In the genomic region with DNA sequence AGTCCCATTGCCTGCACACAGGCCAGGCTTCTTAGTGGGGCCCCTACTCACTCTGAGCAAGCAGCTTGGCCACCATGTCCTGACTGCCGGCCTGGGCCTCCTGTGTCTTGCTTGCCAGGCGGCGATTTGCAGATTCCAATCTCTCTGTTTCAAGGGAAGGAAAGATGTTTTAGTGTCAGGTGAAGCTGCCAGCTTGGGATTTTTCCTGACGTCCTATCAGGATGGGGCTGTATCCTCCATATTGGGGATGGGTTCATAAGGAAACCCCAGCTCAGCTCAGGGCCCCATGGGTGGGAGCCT, we compare ENCODE assay signal across 10 cellular contexts. TPM values are rescaled to one million over a fixed set of nuclear protein-coding genes. Genes with fewer than 3 reads are reported as not detected.
DNase-seq lines count a peak whose midpoint lies in the region; ATAC-seq and TF ChIP-seq lines count a peak whose summit lies in the region.
"Had no signal": no experiment of that assay in that cellular context is flagged by ENCODE, and none has a peak within 500 bp of the region (broad histone marks: within the 10 kb centered on the region; RNA-seq: fewer than 3 reads in every experiment).

No MANE protein-coding gene starts in this region.

- H3K9me3 Mint-ChIP-seq in Calu3 (ENCODE audit: low read depth, unreplicated experiment) (no peaks in the 10 kb centered on the region), WTC11 (no peaks in the 10 kb centered on the region)

- H3K36me3 ChIP-seq in gastrocnemius medialis, result peaks cover 0 to 30% of the 10 kb centered on the region in 2 donors

- CTCF ChIA-PET in Calu3 (lab: Charles Lee), result interaction anchor here (3.3 kb wide), 1 partner anchor 10 kb away, joined by 35 read pairs; a partner anchor contains a TSS
- CTCF ChIA-PET in WTC11 (lab: Charles Lee), result interaction anchor here (1.0 to 4.4 kb wide), 5 partner anchors 9 to 108 kb away, joined by 4 to 57 read pairs (median 29); a partner anchor contains a TSS

- DNase-seq in Calu3, result no peak
- no peak for DNase-seq in WTC11 (ENCODE audit: low spot score)
- peak; percentile 57 for DNase-seq in islet precursor cell
- DNase-seq in gastrocnemius medialis, result peak in 1 of 2 donors; percentile 1
- DNase-seq in NCI-H128 (lab: John Stamatoyannopoulos, UW; ENCODE audit: unreplicated experiment), result no peak
- no peak for DNase-seq in NCI-H524 treated with DMSO at 0.1 percent for 48 hours (lab: John Stamatoyannopoulos, UW)
- DNase-seq in C1 segment of cervical spinal cord (lab: John Stamatoyannopoulos, UW), result no peak
- DNase-seq: NCI-H2029 had no signal

- no peak for TF ChIP-seq POLR2A in gastrocnemius medialis (IDR thresholded peaks at IDR 0.05)

- H3K27me3 Mint-ChIP-seq in Calu3 (ENCODE audit: unreplicated experiment) (no peaks in the 10 kb centered on the region), WTC11 (ENCODE audit: low read depth) (no peaks in the 10 kb centered on the region)

- peaks cover 71% of the 10 kb centered on the region for H3K4me1 Mint-ChIP-seq in Calu3 (ENCODE audit: low read depth, unreplicated experiment)
- H3K4me1 Mint-ChIP-seq in WTC11, result peaks cover 57% of the 10 kb centered on the region

- no peak overlapping the region for H3K4me3 ChIP-seq in gastrocnemius medialis
- H3K4me3 ChIP-seq: K562 had no signal

- H3K27me3 ChIP-seq in gastrocnemius medialis, result no peaks in the 10 kb centered on the region

- POLR2A ChIA-PET in WTC11 (lab: Charles Lee), result interaction anchor here (0.6 to 3.9 kb wide), 3 partner anchors 8 to 57 kb away, joined by 3 to 113 read pairs (median 4); a partner anchor contains a TSS

- no peaks in the 10 kb centered on the region for H3K9me3 ChIP-seq in gastrocnemius medialis

- peak overlapping the region; percentile 53 for H3K27ac Mint-ChIP-seq in Calu3 (ENCODE audit: unreplicated experiment)
- H3K27ac Mint-ChIP-seq in WTC11, result peak overlapping the region; percentile 93

- TF ChIP-seq CTCF in Calu3 (IDR thresholded peaks at IDR 0.05; ENCODE audit: unreplicated experiment) (no peak), WTC11 (IDR thresholded peaks at IDR 0.05) (no peak), gastrocnemius medialis (IDR thresholded peaks at IDR 0.05 in 4 of 5, conservative IDR thresholded peaks at IDR 0.05 in 1 of 5) (no peak)

- peaks cover 100% of the 10 kb centered on the region for H3K36me3 Mint-ChIP-seq in Calu3 (ENCODE audit: insufficient read depth, unreplicated experiment)
- peaks cover 77% of the 10 kb centered on the region for H3K36me3 Mint-ChIP-seq in WTC11

- intact Hi-C loops in Calu3 (cut with micrococcal nuclease; ENCODE audit: unreplicated experiment) (loop anchor here (2.0 kb wide), 1 partner anchor 49 kb away; no protein-coding TSS in a partner anchor), gastrocnemius medialis (cut with DNase I; ENCODE audit: low total_unique reads) (loop anchor here (10.0 kb wide), 2 partner anchors 791 to 1641 kb away; a partner anchor contains a TSS)

- peaks cover 86 to 99% of the 10 kb centered on the region in 2 donors for H3K4me1 ChIP-seq in gastrocnemius medialis

- H3K4me3 Mint-ChIP-seq in Calu3 (ENCODE audit: low read depth, unreplicated experiment), result peak overlapping the region; percentile 43
- H3K4me3 Mint-ChIP-seq in WTC11, result no peak overlapping the region

- BruUV-seq in Calu3 (replicated peaks; lab: Mats Ljungman, UMichigan), result no TSS peak

- peak overlapping the region; percentile 23 to 99 (median 97) for H3K27ac ChIP-seq in gastrocnemius medialis

- in situ Hi-C loops in gastrocnemius medialis (cut with MboI; ENCODE audit: low sequenced_read_pairs in 4 of 4), result no loop called here

- ATAC-seq in WTC11 (no peak), gastrocnemius medialis (no peak), HG02981 (IDR thresholded peaks at IDR 0.05; ENCODE audit: unreplicated experiment) (no peak)
- ATAC-seq: K562 had no signal

TF ChIP-seq in WTC11, 78 proteins besides CTCF, POLR2A, EP300 and RAD21:
- TF ChIP-seq, protein P1, sequence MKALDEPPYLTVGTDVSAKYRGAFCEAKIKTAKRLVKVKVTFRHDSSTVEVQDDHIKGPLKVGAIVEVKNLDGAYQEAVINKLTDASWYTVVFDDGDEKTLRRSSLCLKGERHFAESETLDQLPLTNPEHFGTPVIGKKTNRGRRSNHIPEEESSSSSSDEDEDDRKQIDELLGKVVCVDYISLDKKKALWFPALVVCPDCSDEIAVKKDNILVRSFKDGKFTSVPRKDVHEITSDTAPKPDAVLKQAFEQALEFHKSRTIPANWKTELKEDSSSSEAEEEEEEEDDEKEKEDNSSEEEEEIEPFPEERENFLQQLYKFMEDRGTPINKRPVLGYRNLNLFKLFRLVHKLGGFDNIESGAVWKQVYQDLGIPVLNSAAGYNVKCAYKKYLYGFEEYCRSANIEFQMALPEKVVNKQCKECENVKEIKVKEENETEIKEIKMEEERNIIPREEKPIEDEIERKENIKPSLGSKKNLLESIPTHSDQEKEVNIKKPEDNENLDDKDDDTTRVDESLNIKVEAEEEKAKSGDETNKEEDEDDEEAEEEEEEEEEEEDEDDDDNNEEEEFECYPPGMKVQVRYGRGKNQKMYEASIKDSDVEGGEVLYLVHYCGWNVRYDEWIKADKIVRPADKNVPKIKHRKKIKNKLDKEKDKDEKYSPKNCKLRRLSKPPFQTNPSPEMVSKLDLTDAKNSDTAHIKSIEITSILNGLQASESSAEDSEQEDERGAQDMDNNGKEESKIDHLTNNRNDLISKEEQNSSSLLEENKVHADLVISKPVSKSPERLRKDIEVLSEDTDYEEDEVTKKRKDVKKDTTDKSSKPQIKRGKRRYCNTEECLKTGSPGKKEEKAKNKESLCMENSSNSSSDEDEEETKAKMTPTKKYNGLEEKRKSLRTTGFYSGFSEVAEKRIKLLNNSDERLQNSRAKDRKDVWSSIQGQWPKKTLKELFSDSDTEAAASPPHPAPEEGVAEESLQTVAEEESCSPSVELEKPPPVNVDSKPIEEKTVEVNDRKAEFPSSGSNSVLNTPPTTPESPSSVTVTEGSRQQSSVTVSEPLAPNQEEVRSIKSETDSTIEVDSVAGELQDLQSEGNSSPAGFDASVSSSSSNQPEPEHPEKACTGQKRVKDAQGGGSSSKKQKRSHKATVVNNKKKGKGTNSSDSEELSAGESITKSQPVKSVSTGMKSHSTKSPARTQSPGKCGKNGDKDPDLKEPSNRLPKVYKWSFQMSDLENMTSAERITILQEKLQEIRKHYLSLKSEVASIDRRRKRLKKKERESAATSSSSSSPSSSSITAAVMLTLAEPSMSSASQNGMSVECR (CRISPR knock-in tag; IDR thresholded peaks at IDR 0.05; ENCODE audit: borderline replicate concordance), result no peak
- TF ChIP-seq, protein P2, sequence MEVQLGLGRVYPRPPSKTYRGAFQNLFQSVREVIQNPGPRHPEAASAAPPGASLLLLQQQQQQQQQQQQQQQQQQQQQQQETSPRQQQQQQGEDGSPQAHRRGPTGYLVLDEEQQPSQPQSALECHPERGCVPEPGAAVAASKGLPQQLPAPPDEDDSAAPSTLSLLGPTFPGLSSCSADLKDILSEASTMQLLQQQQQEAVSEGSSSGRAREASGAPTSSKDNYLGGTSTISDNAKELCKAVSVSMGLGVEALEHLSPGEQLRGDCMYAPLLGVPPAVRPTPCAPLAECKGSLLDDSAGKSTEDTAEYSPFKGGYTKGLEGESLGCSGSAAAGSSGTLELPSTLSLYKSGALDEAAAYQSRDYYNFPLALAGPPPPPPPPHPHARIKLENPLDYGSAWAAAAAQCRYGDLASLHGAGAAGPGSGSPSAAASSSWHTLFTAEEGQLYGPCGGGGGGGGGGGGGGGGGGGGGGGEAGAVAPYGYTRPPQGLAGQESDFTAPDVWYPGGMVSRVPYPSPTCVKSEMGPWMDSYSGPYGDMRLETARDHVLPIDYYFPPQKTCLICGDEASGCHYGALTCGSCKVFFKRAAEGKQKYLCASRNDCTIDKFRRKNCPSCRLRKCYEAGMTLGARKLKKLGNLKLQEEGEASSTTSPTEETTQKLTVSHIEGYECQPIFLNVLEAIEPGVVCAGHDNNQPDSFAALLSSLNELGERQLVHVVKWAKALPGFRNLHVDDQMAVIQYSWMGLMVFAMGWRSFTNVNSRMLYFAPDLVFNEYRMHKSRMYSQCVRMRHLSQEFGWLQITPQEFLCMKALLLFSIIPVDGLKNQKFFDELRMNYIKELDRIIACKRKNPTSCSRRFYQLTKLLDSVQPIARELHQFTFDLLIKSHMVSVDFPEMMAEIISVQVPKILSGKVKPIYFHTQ (CRISPR knock-in tag; IDR thresholded peaks at IDR 0.05), result no peak
- TF ChIP-seq ZNF396 (CRISPR knock-in tag; IDR thresholded peaks at IDR 0.05; ENCODE audit: borderline replicate concordance) (no peak), NR2C2 (CRISPR knock-in tag; IDR thresholded peaks at IDR 0.05) (no peak), ZNF317 (CRISPR knock-in tag; IDR thresholded peaks at IDR 0.05; ENCODE audit: borderline replicate concordance, low read depth) (no peak)
- TF ChIP-seq, protein P3, sequence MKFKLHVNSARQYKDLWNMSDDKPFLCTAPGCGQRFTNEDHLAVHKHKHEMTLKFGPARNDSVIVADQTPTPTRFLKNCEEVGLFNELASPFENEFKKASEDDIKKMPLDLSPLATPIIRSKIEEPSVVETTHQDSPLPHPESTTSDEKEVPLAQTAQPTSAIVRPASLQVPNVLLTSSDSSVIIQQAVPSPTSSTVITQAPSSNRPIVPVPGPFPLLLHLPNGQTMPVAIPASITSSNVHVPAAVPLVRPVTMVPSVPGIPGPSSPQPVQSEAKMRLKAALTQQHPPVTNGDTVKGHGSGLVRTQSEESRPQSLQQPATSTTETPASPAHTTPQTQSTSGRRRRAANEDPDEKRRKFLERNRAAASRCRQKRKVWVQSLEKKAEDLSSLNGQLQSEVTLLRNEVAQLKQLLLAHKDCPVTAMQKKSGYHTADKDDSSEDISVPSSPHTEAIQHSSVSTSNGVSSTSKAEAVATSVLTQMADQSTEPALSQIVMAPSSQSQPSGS (CRISPR knock-in tag; IDR thresholded peaks at IDR 0.05; ENCODE audit: borderline replicate concordance, low read depth), result no peak

RNA-seq across cellular contexts. Expression of a gene that starts 8.5 kb away (rescaled TPM):
- total RNA-seq in Calu3 (2022) (140 and 153 TPM in 2 replicates), WTC11 (2021) (76.9 to 85.4 TPM (median 79.9 TPM) in 3 replicates), gastrocnemius medialis (10 to 100 TPM; 17.9 to 29.9 (median 20.6) TPM)
